ENCODE assay signal across 8 cellular contexts in the genomic region with DNA sequence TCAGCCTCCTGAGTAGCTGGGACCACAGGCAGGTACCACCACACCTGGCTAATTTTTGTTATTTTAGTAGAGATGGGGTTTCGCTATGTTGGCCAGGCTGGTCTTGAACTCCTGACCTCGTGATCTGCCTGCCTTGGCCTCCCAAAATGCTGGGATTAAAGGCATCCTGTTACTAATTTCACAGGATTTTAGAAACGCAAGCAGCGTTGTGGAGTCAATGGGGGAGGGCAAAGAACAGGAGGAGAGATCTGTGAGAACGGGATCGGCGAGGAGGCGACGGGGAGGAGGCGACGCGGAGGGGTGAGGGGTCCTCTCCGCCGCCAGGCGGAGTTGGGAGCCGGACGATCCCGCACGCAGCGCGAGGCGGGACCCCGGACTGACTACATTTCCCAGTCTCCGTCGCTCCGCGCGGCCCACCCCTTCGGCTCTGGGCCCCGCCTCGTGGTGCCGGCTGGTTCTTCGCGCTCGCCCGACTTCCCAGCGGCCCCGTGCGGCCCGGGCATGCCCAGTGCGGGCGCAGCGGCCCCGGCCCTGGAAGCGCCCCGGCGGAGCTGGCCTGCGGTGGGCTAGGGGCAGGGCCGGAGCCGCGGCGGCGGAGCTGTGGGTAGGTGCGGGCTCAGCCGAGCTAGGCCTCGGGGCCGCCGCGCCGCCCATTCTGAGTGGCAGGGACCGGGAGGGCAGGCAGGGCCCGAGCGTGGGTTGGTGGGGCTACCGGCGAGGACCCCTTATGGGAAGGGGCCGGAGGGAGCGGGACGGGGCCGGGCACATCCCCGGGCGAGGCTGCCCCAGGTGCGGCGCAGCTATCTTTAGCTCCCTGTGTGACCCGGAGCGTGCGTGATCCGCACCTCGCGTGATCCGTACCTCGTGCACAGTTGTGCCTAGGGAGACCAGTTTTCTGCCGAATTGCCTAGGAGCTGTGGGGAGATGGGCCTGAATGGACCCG. TPM values are rescaled to one million over a fixed set of nuclear protein-coding genes. Genes with fewer than 3 reads are reported as not detected.
DNase-seq lines count a peak whose midpoint lies in the region; ATAC-seq and TF ChIP-seq lines count a peak whose summit lies in the region.

A gene (plus strand): TSS at position 508 of the 943 bp plus-strand sequence. CDS start 3,051 bp downstream, outside the sequence.

- H3K4me3 ChIP-seq in OCI-LY7 (ENCODE audit: low read depth, low read length, poor library complexity, severe bottlenecking): peak within 1 kb of the TSS; percentile 98
- peak within 1 kb of the TSS; percentile 85 for H3K4me3 ChIP-seq in epithelial cell of esophagus (ENCODE audit: low read length)
- peak within 1 kb of the TSS; percentile 94 for H3K4me3 ChIP-seq in mucosa of descending colon

- DNase-seq in DMS114 treated with DMSO at 0.1 percent for 48 hours (lab: John Stamatoyannopoulos, UW; ENCODE audit: unreplicated experiment): peak; percentile 76
- DNase-seq in HuH-7 (ENCODE audit: low spot score): peak; percentile 80
- peak; percentile 93 for DNase-seq in OCI-LY7 (ENCODE audit: low spot score)
- peak; percentile 89 for DNase-seq in activated T-cell treated with anti-CD3 and anti-CD28 coated beads for 24 hours (ENCODE audit: low read depth)
- DNase-seq in epithelial cell of esophagus (ENCODE audit: low read depth): peak; percentile 94
- peak; percentile 90 to 94 (median 93) for DNase-seq in mucosa of descending colon
- DNase-seq in stimulated activated CD8-positive, alpha-beta memory T cell treated with anti-CD3 and anti-CD28 coated beads, Interleukin-4, amount 100 ng/mL, for 24 hours (ENCODE audit: low read depth): peak; percentile 89

- ATAC-seq in GM21515 (IDR thresholded peaks at IDR 0.05; ENCODE audit: unreplicated experiment) (peak; percentile 96), mucosa of descending colon (peak; percentile 99)

- H3K36me3 ChIP-seq in OCI-LY7 (ENCODE audit: insufficient read depth, low read length) (peaks cover 21% of the 10 kb centered on the region), mucosa of descending colon (ENCODE audit: low read depth) (no peaks in the 10 kb centered on the region)

- H3K9me2 ChIP-seq in OCI-LY7 (ENCODE audit: insufficient read depth, low read length): no peaks in the 10 kb centered on the region

- BruUV-seq in OCI-LY7 (replicated peaks; lab: Mats Ljungman, UMichigan): no TSS peak

- peak within 1 kb of the TSS; percentile 85 for H3K4me2 ChIP-seq in OCI-LY7 (ENCODE audit: low read length)

- intact Hi-C loops in OCI-LY7 (cut with micrococcal nuclease; ENCODE audit: unreplicated experiment) (loop anchor here (1.0 to 5.0 kb wide), 4 partner anchors 23 to 318 kb away; a partner anchor contains a TSS), mucosa of descending colon (cut with DNase I, micrococcal nuclease) (no loop called here)

- peaks cover 20% of the 10 kb centered on the region for H3K4me1 ChIP-seq in OCI-LY7 (ENCODE audit: insufficient read depth, low read length, poor library complexity, severe bottlenecking)
- H3K4me1 ChIP-seq in mucosa of descending colon (ENCODE audit: low read depth): peaks cover 10% of the 10 kb centered on the region

- POLR2A ChIA-PET in OCI-LY7 (lab: Charles Lee): interaction anchor here (0.5 to 1.9 kb wide), 18 partner anchors 9 to 318 kb away, joined by 3 to 13 read pairs (median 4); a partner anchor contains a TSS

- peaks cover 4% of the 10 kb centered on the region; the same call in 1 of the 2 replicates for H4K20me1 ChIP-seq in OCI-LY7 (ENCODE audit: insufficient read depth, low read length)

- peak; percentile 64 for TF ChIP-seq CTCF in OCI-LY7 (conservative IDR thresholded peaks at IDR 0.05; ENCODE audit: low read length)
- TF ChIP-seq CTCF in epithelial cell of esophagus (IDR thresholded peaks at IDR 0.05; ENCODE audit: insufficient read depth, low read depth, low read length, missing control alignments): peak; percentile 52
- peak; percentile 45 for TF ChIP-seq CTCF in mucosa of descending colon (IDR thresholded peaks at IDR 0.05)

- H3K27ac ChIP-seq in OCI-LY7 (ENCODE audit: low read depth, low read length, poor library complexity, severe bottlenecking): peak within 1 kb of the TSS; percentile 55

- no peaks in the 10 kb centered on the region for H3K9me3 ChIP-seq in OCI-LY7 (ENCODE audit: low read length)
- no peaks in the 10 kb centered on the region for H3K9me3 ChIP-seq in mucosa of descending colon

- CTCF ChIA-PET in OCI-LY7 (lab: Charles Lee; ENCODE audit: unreplicated experiment): interaction anchor here (0.6 to 1.1 kb wide), 3 partner anchors 20 to 23 kb away, joined by 3 to 4 read pairs (median 3); a partner anchor contains a TSS

- H2AFZ ChIP-seq in OCI-LY7 (ENCODE audit: low read length): peak within 1 kb of the TSS; percentile 94

- H3K79me2 ChIP-seq in OCI-LY7 (ENCODE audit: insufficient read depth, low read depth, low read length): peaks cover 21% of the 10 kb centered on the region

RNA-seq across cellular contexts. Expression of the gene that starts here (rescaled TPM):
- total RNA-seq in OCI-LY7 (2014; rRNA removed; shearing (Covaris generic)): 66.8 and 77.4 TPM in 2 replicates
- total RNA-seq in OCI-LY7 (2022) (73.6 and 77.2 TPM in 2 replicates), mucosa of descending colon (10 to 100 TPM; 70.6 to 83.1 (median 77.0) TPM)

Comparison
In these comparisons a context has a peak if more than half of its experiments do, and no peak if none do; other contexts are left out.
1. Peak in every context shown above with its lines: DNase-seq, ATAC-seq, H3K4me3 ChIP-seq and H3K27ac ChIP-seq.